In the genomic region with DNA sequence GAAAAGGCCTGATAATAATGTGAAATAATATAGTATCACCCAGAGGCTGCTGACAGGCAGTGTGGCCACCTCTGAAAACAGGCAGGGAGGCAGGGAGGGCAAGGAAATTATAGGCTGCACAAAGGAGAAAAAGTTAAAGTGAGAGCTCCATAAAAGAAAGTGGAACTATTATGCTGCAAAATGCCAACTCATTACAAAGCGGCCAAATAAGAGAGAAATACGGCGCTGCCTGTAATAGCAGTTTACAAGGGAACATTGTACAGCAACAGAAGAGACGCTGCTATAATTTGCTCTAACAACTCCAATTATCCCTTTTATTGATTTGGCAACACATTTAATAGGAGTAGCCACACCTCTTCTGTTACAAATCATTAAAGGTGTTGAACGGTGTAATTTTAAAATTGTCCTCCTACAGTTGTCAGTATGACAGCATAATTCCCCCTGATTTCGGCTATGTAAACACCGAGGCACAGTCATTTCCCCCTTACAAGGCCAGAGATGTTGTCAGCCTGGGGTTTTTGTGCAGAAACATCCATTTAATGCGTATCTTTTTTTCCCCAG, we compare ENCODE assay signal across 8 cellular contexts.
A peak's percentile ranks its signal among the peaks of the same experiment; 100 is the strongest.
DNase-seq lines count a peak whose midpoint lies in the region; ATAC-seq and TF ChIP-seq lines count a peak whose summit lies in the region.

No MANE protein-coding gene starts in this region.

- peak overlapping the region in 2 of 5 donors; percentile 11 to 42 for H3K9ac ChIP-seq in subcutaneous abdominal adipose tissue (ENCODE audit: low read length in 5 of 5)

- H3K9me3 ChIP-seq in heart left ventricle (no peaks in the 10 kb centered on the region), OCI-LY7 (ENCODE audit: low read length) (no peaks in the 10 kb centered on the region), subcutaneous abdominal adipose tissue (ENCODE audit: control insufficient read depth in 5 of 5, low read length in 5 of 5) (no peaks in the 10 kb centered on the region)

- 59 to 64% (median 63%) methylated on average over 8 of the region's 8 CpGs for WGBS in heart left ventricle, 4 donors

- TF ChIP-seq CTCF in heart left ventricle (IDR thresholded peaks at IDR 0.05) (no peak), OCI-LY7 (conservative IDR thresholded peaks at IDR 0.05; ENCODE audit: low read length) (no peak), foreskin fibroblast (IDR thresholded peaks at IDR 0.05; ENCODE audit: low read depth, low read length) (no peak)

- intact Hi-C loops in heart left ventricle (cut with DNase I) (no loop called here), left cardiac atrium (cut with DNase I) (no loop called here), OCI-LY7 (cut with micrococcal nuclease; ENCODE audit: unreplicated experiment) (no loop called here)

- H3K79me2 ChIP-seq in OCI-LY7 (ENCODE audit: insufficient read depth, low read depth, low read length), result no peaks in the 10 kb centered on the region

- H3K36me3 ChIP-seq in heart left ventricle (no peaks in the 10 kb centered on the region), OCI-LY7 (ENCODE audit: insufficient read depth, low read length) (no peaks in the 10 kb centered on the region), subcutaneous abdominal adipose tissue (ENCODE audit: control insufficient read depth in 5 of 5, insufficient read depth in 5 of 5, low read length in 5 of 5) (no peaks in the 10 kb centered on the region)

- H3K27ac ChIP-seq in heart left ventricle (peak overlapping the region in 1 of 12 donors; percentile 61), OCI-LY7 (ENCODE audit: low read depth, low read length, poor library complexity, severe bottlenecking) (no peak overlapping the region), subcutaneous abdominal adipose tissue (ENCODE audit: low read depth, low read length) (no peak overlapping the region)

- ATAC-seq in heart left ventricle (no peak), left cardiac atrium (no peak), GM21717 (IDR thresholded peaks at IDR 0.05; ENCODE audit: unreplicated experiment) (no peak)

- H3K4me1 ChIP-seq in heart left ventricle (peaks cover 0 to 9% (median 3%) of the 10 kb centered on the region in 12 donors), OCI-LY7 (ENCODE audit: insufficient read depth, low read length, poor library complexity, severe bottlenecking) (no peaks in the 10 kb centered on the region), subcutaneous abdominal adipose tissue (ENCODE audit: control insufficient read depth in 5 of 5, insufficient read depth in 5 of 5, low read length in 5 of 5) (peaks cover 0 to 14% (median 13%) of the 10 kb centered on the region in 5 donors)

- no peaks in the 10 kb centered on the region for H3K9me2 ChIP-seq in OCI-LY7 (ENCODE audit: insufficient read depth, low read length)

- no peak for TF ChIP-seq POLR2A in heart left ventricle (IDR thresholded peaks at IDR 0.05)

- BruUV-seq in OCI-LY7 (replicated peaks; lab: Mats Ljungman, UMichigan), result no TSS peak

- peak overlapping the region; percentile 17 to 60 (median 44) for H3K4me3 ChIP-seq in heart left ventricle
- no peak overlapping the region for H3K4me3 ChIP-seq in OCI-LY7 (ENCODE audit: low read depth, low read length, poor library complexity, severe bottlenecking)
- H3K4me3 ChIP-seq in foreskin fibroblast (ENCODE audit: low read depth in 1 of 2, low read length in 2 of 2), result peak overlapping the region; percentile 29 to 36
- H3K4me3 ChIP-seq in subcutaneous abdominal adipose tissue (ENCODE audit: low read depth in 1 of 5, low read length in 5 of 5), result peak overlapping the region; percentile 54 to 68 (median 61)

- H3K4me2 ChIP-seq in OCI-LY7 (ENCODE audit: low read length), result peak overlapping the region; percentile 15; the same call in 1 of the 2 replicates

- CTCF ChIA-PET in OCI-LY7 (lab: Charles Lee; ENCODE audit: unreplicated experiment), result no interaction called here

- DNase-seq in heart left ventricle, result no peak
- DNase-seq in left cardiac atrium, result no peak
- no peak for DNase-seq in OCI-LY7 (ENCODE audit: low spot score)
- DNase-seq in foreskin fibroblast, result no peak
- no peak for DNase-seq in NCI-H2196 treated with DMSO at 0.1 percent for 48 hours (lab: John Stamatoyannopoulos, UW; ENCODE audit: unreplicated experiment)
- DNase-seq in foreskin melanocyte, result no peak

- H4K20me1 ChIP-seq in OCI-LY7 (ENCODE audit: insufficient read depth, low read length), result no peaks in the 10 kb centered on the region

- H2AFZ ChIP-seq in OCI-LY7 (ENCODE audit: low read length), result no peak overlapping the region

- POLR2A ChIA-PET in OCI-LY7 (lab: Charles Lee), result no interaction called here

- H3K27me3 ChIP-seq in heart left ventricle, result peaks cover 0 to 29% (median 0%) of the 10 kb centered on the region in 9 donors
- H3K27me3 ChIP-seq in subcutaneous abdominal adipose tissue (ENCODE audit: control insufficient read depth in 5 of 5, insufficient read depth in 4 of 5, low read length in 5 of 5), result peaks cover 0 to 4% (median 2%) of the 10 kb centered on the region in 5 donors
